In the genomic region with DNA sequence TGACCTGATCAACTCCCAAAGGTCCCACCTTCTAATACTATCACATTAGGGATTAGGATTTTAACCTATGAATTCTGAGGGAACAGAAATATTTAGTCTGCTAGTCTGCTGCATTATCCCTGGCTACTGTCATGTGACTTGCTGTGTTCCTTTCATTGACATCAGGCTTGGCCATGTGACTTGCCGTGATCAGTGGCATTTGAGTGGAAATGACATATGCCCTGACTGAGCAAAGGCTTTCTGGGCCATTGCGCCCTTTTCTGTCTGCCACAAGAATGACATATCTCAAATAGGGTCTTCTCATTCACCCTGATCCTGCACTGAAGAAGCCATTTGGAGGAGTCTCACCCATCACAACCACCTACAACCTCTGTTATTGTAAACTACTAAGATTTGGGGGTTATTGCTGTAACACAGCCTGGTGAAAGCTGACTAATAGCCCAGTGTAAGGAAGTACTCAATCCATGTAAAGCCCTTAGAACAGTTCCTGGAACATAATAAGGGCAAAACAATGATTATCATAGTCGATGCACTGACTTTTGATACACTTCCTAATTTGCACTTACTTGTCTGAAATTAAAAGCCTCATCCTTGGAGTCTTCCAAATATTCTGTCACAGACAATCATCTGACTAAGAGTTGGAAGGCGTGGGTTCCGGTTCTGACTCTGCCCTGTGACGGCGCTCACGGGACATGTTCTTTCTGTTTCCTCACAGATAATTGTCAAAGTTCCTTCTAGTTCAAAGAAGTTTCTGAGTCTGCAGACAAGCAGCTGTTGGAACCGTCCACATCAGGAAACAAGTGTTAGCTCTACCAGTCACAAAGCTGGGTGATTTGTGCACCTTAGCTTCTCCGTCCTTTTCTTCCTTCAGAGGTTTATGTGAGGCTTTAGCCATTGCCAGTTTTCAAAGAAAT, we compare ENCODE assay signal across 8 cellular contexts. TPM values are rescaled to one million over a fixed set of nuclear protein-coding genes. Genes with fewer than 3 reads are reported as not detected.
DNase-seq lines count a peak whose midpoint lies in the region; ATAC-seq, FAIRE-seq and TF ChIP-seq lines count a peak whose summit lies in the region.

No MANE protein-coding gene starts in this region.

- no peaks in the 10 kb centered on the region for H3K9me3 ChIP-seq in BLaER1 treated with 17β-estradiol and CSF1 and Interleukin-3, amounts not matched to agents 10 nM and 100 nM (replicated peaks in 1 of 11)
- H3K9me3 ChIP-seq in mucosa of descending colon: no peaks in the 10 kb centered on the region

- H3K36me3 ChIP-seq in BLaER1 treated with 17β-estradiol and CSF1 and Interleukin-3, amounts not matched to agents 10 nM and 100 nM: no peaks in the 10 kb centered on the region
- H3K36me3 ChIP-seq in GM23338 (ENCODE audit: insufficient read depth) (no peaks in the 10 kb centered on the region), mucosa of descending colon (ENCODE audit: low read depth) (no peaks in the 10 kb centered on the region)

- H3K9me3 Mint-ChIP-seq in GM23338: no peaks in the 10 kb centered on the region
- no peaks in the 10 kb centered on the region for H3K9me3 Mint-ChIP-seq in activated naive CD8-positive, alpha-beta T cell (ENCODE audit: low read depth)

- peak overlapping the region in 5 of 10 experiments; percentile 3 to 22 (median 12); a peak in 4 of 20 replicates for H3K4me3 ChIP-seq in BLaER1 treated with 17β-estradiol and CSF1 and Interleukin-3, amounts not matched to agents 10 nM and 100 nM
- no peak overlapping the region for H3K4me3 ChIP-seq in GM23338
- no peak overlapping the region for H3K4me3 ChIP-seq in mucosa of descending colon

- no peak overlapping the region for H3K27ac Mint-ChIP-seq in GM23338
- H3K27ac Mint-ChIP-seq in activated naive CD8-positive, alpha-beta T cell: peak overlapping the region; percentile 59

- peak overlapping the region; percentile 61 to 93 (median 75) for H3K27ac ChIP-seq in BLaER1 treated with 17β-estradiol and CSF1 and Interleukin-3, amounts not matched to agents 10 nM and 100 nM
- H3K27ac ChIP-seq in GM23338 (ENCODE audit: low read depth): no peak overlapping the region

- no peaks in the 10 kb centered on the region for H4K20me1 ChIP-seq in BLaER1 treated with 17β-estradiol and CSF1 and Interleukin-3, amounts not matched to agents 10 nM and 100 nM
- H4K20me1 ChIP-seq in GM23338 (replicated peaks; ENCODE audit: insufficient read depth): no peaks in the 10 kb centered on the region

- H3K27me3 ChIP-seq in BLaER1 treated with 17β-estradiol and CSF1 and Interleukin-3, amounts not matched to agents 10 nM and 100 nM: no peaks in the 10 kb centered on the region
- H3K27me3 ChIP-seq in GM23338 (ENCODE audit: insufficient read depth): no peaks in the 10 kb centered on the region

- no peak for ATAC-seq in GM23338
- ATAC-seq in mucosa of descending colon: peak; percentile 78

- H3K4me1 ChIP-seq in BLaER1 treated with 17β-estradiol and CSF1 and Interleukin-3, amounts not matched to agents 10 nM and 100 nM: peaks cover 48 to 95% (median 70%) of the 10 kb centered on the region in 10 experiments
- H3K4me1 ChIP-seq in GM23338 (ENCODE audit: insufficient read depth) (no peaks in the 10 kb centered on the region), mucosa of descending colon (ENCODE audit: low read depth) (no peaks in the 10 kb centered on the region)

- no peak for FAIRE-seq in RCC 7860 (lab: Jason Lieb, UNC)

- no peak overlapping the region for H3K4me3 Mint-ChIP-seq in GM23338
- H3K4me3 Mint-ChIP-seq in activated naive CD8-positive, alpha-beta T cell: peak overlapping the region; percentile 49

- intact Hi-C loops in mucosa of descending colon (cut with DNase I, micrococcal nuclease): no loop called here

- H3K36me3 Mint-ChIP-seq in GM23338 (ENCODE audit: low read depth): no peaks in the 10 kb centered on the region
- no peaks in the 10 kb centered on the region for H3K36me3 Mint-ChIP-seq in activated naive CD8-positive, alpha-beta T cell

- no peaks in the 10 kb centered on the region for H3K79me2 ChIP-seq in GM23338 (replicated peaks; ENCODE audit: insufficient read depth)

- peak overlapping the region; percentile 13 to 85 (median 58); a peak in 19 of 22 replicates for H3K9ac ChIP-seq in BLaER1 treated with 17β-estradiol and CSF1 and Interleukin-3, amounts not matched to agents 10 nM and 100 nM

- no peaks in the 10 kb centered on the region for H3K9me2 ChIP-seq in GM23338 (ENCODE audit: insufficient read depth)

- peaks cover 8% of the 10 kb centered on the region for H3K4me1 Mint-ChIP-seq in GM23338
- peaks cover 46% of the 10 kb centered on the region for H3K4me1 Mint-ChIP-seq in activated naive CD8-positive, alpha-beta T cell (ENCODE audit: low read depth)

- H3F3A ChIP-seq in GM23338 (replicated peaks; ENCODE audit: low read depth): no peaks in the 10 kb centered on the region

- peak overlapping the region; percentile 68 to 87 (median 73) for H3K4me2 ChIP-seq in BLaER1 treated with 17β-estradiol and CSF1 and Interleukin-3, amounts not matched to agents 10 nM and 100 nM
- H3K4me2 ChIP-seq in GM23338: no peak overlapping the region

- TF ChIP-seq CTCF in GM23338 (conservative IDR thresholded peaks at IDR 0.05; ENCODE audit: low read depth in 2 of 2) (no peak), mucosa of descending colon (IDR thresholded peaks at IDR 0.05) (no peak)

- 0 out of 2 replicates have a peak overlapping the region, but pooled peaks have one; percentile 14 for H2AFZ ChIP-seq in GM23338

- no peak for DNase-seq in GM23338 (ENCODE audit: low spot score)
- DNase-seq in T-helper 1 cell: peak; percentile 27 to 63 (median 57)
- DNase-seq in mucosa of descending colon: peak in 2 of 3 donors; percentile 70 to 74
- peak; percentile 59 for DNase-seq in stimulated activated naive CD4-positive, alpha-beta T cell treated with Interleukin-2 at 50 U/mL for 16 hours (lab: John Stamatoyannopoulos, UW)
- DNase-seq in RCC 7860 (ENCODE audit: low spot score): no peak
- DNase-seq in NCI-H2029 treated with DMSO at 0.1 percent for 48 hours (lab: John Stamatoyannopoulos, UW): no peak

- no peaks in the 10 kb centered on the region for H3K27me3 Mint-ChIP-seq in GM23338 (ENCODE audit: insufficient read depth, low read depth, poor library complexity)
- H3K27me3 Mint-ChIP-seq in activated naive CD8-positive, alpha-beta T cell: no peaks in the 10 kb centered on the region

TF ChIP-seq in GM23338, 12 proteins besides CTCF, POLR2A, EP300 and RAD21 (continues in another document):
- TF ChIP-seq EZH2phosphoT487 (IDR thresholded peaks at IDR 0.05; ENCODE audit: unreplicated experiment): no peak
- TF ChIP-seq NANOG (IDR thresholded peaks at IDR 0.05; ENCODE audit: borderline replicate concordance): no peak
- TF ChIP-seq, protein P1, sequence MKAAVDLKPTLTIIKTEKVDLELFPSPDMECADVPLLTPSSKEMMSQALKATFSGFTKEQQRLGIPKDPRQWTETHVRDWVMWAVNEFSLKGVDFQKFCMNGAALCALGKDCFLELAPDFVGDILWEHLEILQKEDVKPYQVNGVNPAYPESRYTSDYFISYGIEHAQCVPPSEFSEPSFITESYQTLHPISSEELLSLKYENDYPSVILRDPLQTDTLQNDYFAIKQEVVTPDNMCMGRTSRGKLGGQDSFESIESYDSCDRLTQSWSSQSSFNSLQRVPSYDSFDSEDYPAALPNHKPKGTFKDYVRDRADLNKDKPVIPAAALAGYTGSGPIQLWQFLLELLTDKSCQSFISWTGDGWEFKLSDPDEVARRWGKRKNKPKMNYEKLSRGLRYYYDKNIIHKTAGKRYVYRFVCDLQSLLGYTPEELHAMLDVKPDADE (IDR thresholded peaks at IDR 0.05): no peak
- TF ChIP-seq JUNB (IDR thresholded peaks at IDR 0.05; ENCODE audit: unreplicated experiment): no peak
- no peak for TF ChIP-seq STAT1 (IDR thresholded peaks at IDR 0.05; ENCODE audit: unreplicated experiment)

RNA-seq across cellular contexts. Expression of a gene that starts 33.2 kb away (rescaled TPM):
- total RNA-seq in GM23338 (2014; rRNA removed; shearing (Covaris generic)): 2.8 and 5.3 TPM in 2 replicates
- 5.2 and 5.6 TPM in 2 replicates for polyA plus RNA-seq in GM23338 (2016; fragmentation: Nextera tagmentation; extraction: Ambion mirVana)
- total RNA-seq in mucosa of descending colon: 10 to 100 TPM; 13.6 to 20.5 (median 15.4) TPM

Comparison
In these comparisons a context has a peak if more than half of its experiments do, and no peak if none do; other contexts are left out.
1. DNase-seq: peak in T-helper 1 cell (5 of 5), mucosa of descending colon (2 of 3) and stimulated activated naive CD4-positive, alpha-beta T cell treated with Interleukin-2 at 50 U/mL for 16 hours (single experiment); none in GM23338 (single experiment), RCC 7860 (single experiment) and NCI-H2029 treated with DMSO at 0.1 percent for 48 hours (single experiment).